25 cellular contexts compared by ENCODE assay signal in the genomic region with DNA sequence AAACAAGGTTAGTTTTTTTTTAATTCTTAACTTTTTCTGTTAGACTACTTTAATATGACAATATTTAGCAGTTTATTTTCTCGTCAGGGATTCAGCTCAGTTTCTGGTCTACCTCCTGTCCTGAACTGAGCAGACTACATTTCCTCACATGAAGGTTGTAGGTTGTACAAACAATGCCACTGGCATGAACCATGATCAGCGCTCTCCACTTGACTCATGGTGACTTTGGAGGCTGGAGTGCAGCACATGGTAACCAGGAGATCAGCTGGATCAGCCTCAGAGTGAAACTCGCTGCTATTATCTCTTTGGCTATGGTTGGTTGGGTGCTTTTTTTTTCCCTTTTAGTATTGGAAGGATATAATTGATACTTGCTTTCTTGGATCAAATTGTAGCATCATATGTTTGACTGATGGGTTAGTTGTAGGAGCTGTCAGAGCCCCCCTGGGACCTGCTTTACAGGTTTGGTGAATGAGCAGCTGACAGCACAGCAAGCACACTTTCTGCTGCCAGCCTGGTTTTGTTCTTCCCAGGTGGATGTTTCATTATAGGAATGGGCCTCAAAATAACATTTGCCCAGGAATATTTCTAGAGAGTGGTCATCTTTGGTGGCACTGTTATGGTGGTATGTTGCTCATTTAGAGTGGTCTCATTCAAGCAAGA.
DNase-seq lines count a peak whose midpoint lies in the region; ATAC-seq and TF ChIP-seq lines count a peak whose summit lies in the region.
"Had no signal": no experiment of that assay in that cellular context is flagged by ENCODE, and none has a peak within 500 bp of the region (broad histone marks: within the 10 kb centered on the region; RNA-seq: fewer than 3 reads in every experiment).

No MANE protein-coding gene starts in this region.

- intact Hi-C loops in head of caudate nucleus (cut with DNase I) = no loop called here

- H3K4me1 Mint-ChIP-seq in mesothelial cell of epicardium = peaks cover 9% of the 10 kb centered on the region
- H3K4me1 Mint-ChIP-seq: activated naive CD8-positive, alpha-beta T cell treated with anti-CD3 and anti-CD28 coated beads, Interleukin-2, amount 50 U/mL, for 24 hours had no signal

- H3K36me3 Mint-ChIP-seq in mesothelial cell of epicardium = peaks cover 22% of the 10 kb centered on the region
- H3K36me3 Mint-ChIP-seq: activated CD4-positive, alpha-beta memory T cell treated with anti-CD3 and anti-CD28 coated beads for 36 hours had no signal

- ATAC-seq in GM19328 (IDR thresholded peaks at IDR 0.05; ENCODE audit: unreplicated experiment) = no peak
- ATAC-seq: activated naive CD8-positive, alpha-beta T cell treated with anti-CD3 and anti-CD28 coated beads, Interleukin-2, amount 50 U/mL, for 24 hours; effector memory CD8-positive, alpha-beta T cell; left ventricle myocardium superior; right lobe of liver had no signal

- H3K27ac Mint-ChIP-seq in mesothelial cell of epicardium = peak overlapping the region; percentile 43
- H3K27ac Mint-ChIP-seq: activated CD4-positive, alpha-beta memory T cell treated with anti-CD3 and anti-CD28 coated beads for 36 hours; activated naive CD8-positive, alpha-beta T cell treated with anti-CD3 and anti-CD28 coated beads, Interleukin-2, amount 50 U/mL, for 24 hours; effector memory CD8-positive, alpha-beta T cell; T-helper 2 cell treated with Interferon-gamma antibody and Interleukin-4, amounts not matched to agents 5 μg/mL and 100 μg/mL, for 36 hours had no signal

- TF ChIP-seq CTCF in mesothelial cell of epicardium (IDR thresholded peaks at IDR 0.05; ENCODE audit: unreplicated experiment) = no peak

- H3K9me3 Mint-ChIP-seq in mesothelial cell of epicardium = peaks cover 15% of the 10 kb centered on the region

- no peaks in the 10 kb centered on the region for H3K27me3 Mint-ChIP-seq in mesothelial cell of epicardium (ENCODE audit: low read depth)
- H3K27me3 Mint-ChIP-seq: activated CD4-positive, alpha-beta memory T cell treated with anti-CD3 and anti-CD28 coated beads for 36 hours; activated naive CD8-positive, alpha-beta T cell treated with anti-CD3 and anti-CD28 coated beads, Interleukin-2, amount 50 U/mL, for 24 hours; progenitor cell of endocrine pancreas had no signal

- no peak overlapping the region for H3K4me3 Mint-ChIP-seq in mesothelial cell of epicardium
- H3K4me3 Mint-ChIP-seq: activated CD4-positive, alpha-beta memory T cell treated with anti-CD3 and anti-CD28 coated beads for 36 hours; activated naive CD8-positive, alpha-beta T cell treated with anti-CD3 and anti-CD28 coated beads, Interleukin-2, amount 50 U/mL, for 24 hours; effector memory CD8-positive, alpha-beta T cell; T-helper 2 cell treated with Interferon-gamma antibody and Interleukin-4, amounts not matched to agents 5 μg/mL and 100 μg/mL, for 36 hours had no signal

- DNase-seq in DMS153 (lab: John Stamatoyannopoulos, UW) = peak; percentile 75
- peak; percentile 20 for DNase-seq in NCI-H146 (lab: John Stamatoyannopoulos, UW)
- DNase-seq in NCI-H510A (lab: John Stamatoyannopoulos, UW) = peak; percentile 30
- DNase-seq in mesothelial cell of epicardium (ENCODE audit: low spot score in 2 of 2, unreplicated experiment in 2 of 2) = no peak
- DNase-seq in activated CD4-positive, alpha-beta T cell treated with anti-CD3 and anti-CD28 coated beads, Interleukin-2, amount 50 U/mL, for 48 hours = no peak
- no peak for DNase-seq in head of caudate nucleus
- DNase-seq: activated CD4-positive, alpha-beta memory T cell treated with anti-CD3 and anti-CD28 coated beads for 36 hours; activated CD4-positive, CD25-positive, alpha-beta regulatory T cell treated with anti-CD3 and anti-CD28 coated beads, Interleukin-2, amount 50 U/mL, for 72 hours; activated naive CD4-positive, alpha-beta T cell; activated naive CD8-positive, alpha-beta T cell treated with anti-CD3 and anti-CD28 coated beads, Interleukin-2, amount 50 U/mL, for 24 hours; cortex of kidney; effector memory CD8-positive, alpha-beta T cell; erythroblast; left ventricle myocardium superior; NCI-H187 treated with DMSO at 0.1 percent for 48 hours; NCI-H526; right lobe of liver; SHP77 treated with DMSO at 0.1 percent for 48 hours; spleen; stimulated activated CD4-positive, alpha-beta T cell treated with anti-CD3 and anti-CD28 coated beads, Interleukin-2, amount 100 ng/mL, for 24 hours; stimulated activated CD8-positive, alpha-beta memory T cell treated with anti-CD3 and anti-CD28 coated beads, Interleukin-4, amount 100 ng/mL, for 48 hours; stomach had no signal

Comparison
In these comparisons a context has a peak if more than half of its experiments do, and no peak if none do; other contexts are left out.
1. DNase-seq: peak in DMS153 (single experiment), NCI-H146 (single experiment) and NCI-H510A (single experiment); none in mesothelial cell of epicardium (0 of 2), activated CD4-positive, alpha-beta T cell treated with anti-CD3 and anti-CD28 coated beads, Interleukin-2, amount 50 U/mL, for 48 hours (0 of 2) and head of caudate nucleus (0 of 42).